In the genomic region with DNA sequence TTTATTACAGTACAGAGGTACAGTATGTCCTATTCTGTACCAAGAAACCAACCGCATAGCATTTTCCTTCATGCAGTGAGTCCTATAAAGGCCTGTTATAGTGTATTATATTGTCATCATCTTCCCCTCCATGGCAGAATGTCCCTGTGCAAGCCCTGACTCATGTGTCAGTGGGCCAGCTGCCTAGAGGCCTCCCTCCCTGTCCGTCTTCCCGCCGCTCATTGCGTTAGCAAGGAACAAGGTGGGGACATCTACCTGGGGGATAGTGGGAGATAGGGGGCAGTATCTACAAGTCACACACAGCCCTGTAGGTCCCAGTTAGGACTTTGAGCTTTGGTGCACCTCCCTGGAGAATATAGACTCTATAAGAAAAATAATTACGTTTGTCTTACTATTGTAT, we compare ENCODE assay signal across 19 cellular contexts. TPM values are rescaled to one million over a fixed set of nuclear protein-coding genes. Genes with fewer than 3 reads are reported as not detected.
DNase-seq lines count a peak whose midpoint lies in the region; ATAC-seq, FAIRE-seq and TF ChIP-seq lines count a peak whose summit lies in the region.
"Had no signal": no experiment of that assay in that cellular context is flagged by ENCODE, and none has a peak within 500 bp of the region (broad histone marks: within the 10 kb centered on the region; RNA-seq: fewer than 3 reads in every experiment).

No MANE protein-coding gene starts in this region.

- peaks cover 27 to 28% of the 10 kb centered on the region in 2 donors for H3K36me3 ChIP-seq in thyroid gland

- H3K27ac Mint-ChIP-seq in WTC11, result no peak overlapping the region
- H3K27ac Mint-ChIP-seq in Calu3 (ENCODE audit: unreplicated experiment), result no peak overlapping the region
- H3K27ac Mint-ChIP-seq: CD4-positive, CD25-positive, alpha-beta regulatory T cell had no signal

- peak overlapping the region; percentile 59 to 80 (median 71) for H3K27ac ChIP-seq in thyroid gland

- peak; percentile 54 for ATAC-seq in WTC11
- ATAC-seq in left colon, result peak; percentile 26
- ATAC-seq: GM12878 had no signal

- WGBS in thyroid gland, 2 donors, result 87 to 89% methylated on average over 6 of the region's 6 CpGs

- DNase-seq in HTR-8/SVneo (ENCODE audit: insufficient read length, low spot score) (no peak), WTC11 (ENCODE audit: low spot score) (no peak), left colon (no peak), thyroid gland (no peak), Calu3 (no peak), NCI-H2029 treated with DMSO at 0.1 percent for 48 hours (lab: John Stamatoyannopoulos, UW) (no peak)
- DNase-seq in activated CD4-positive, alpha-beta T cell treated with anti-CD3 and anti-CD28 coated beads for 48 hours, result no peak
- DNase-seq: HCEC 1CT; MM.1S; NCI-H1048; NCI-H1417 treated with DMSO at 0.1 percent for 48 hours; NCI-H2227 treated with DMSO at 0.1 percent for 48 hours; NCI-H524; NCI-H774; NK-92 treated with Interleukin-12 subunit alpha and Interleukin-12 subunit beta, amount 100 ng/mL, for 24 hours; OCI-M1; Right ventricle myocardium superior had no signal

- intact Hi-C loops in left colon (cut with DNase I, micrococcal nuclease), result no loop called here
- intact Hi-C loops in thyroid gland (cut with DNase I), result no loop called here
- intact Hi-C loops in Calu3 (cut with micrococcal nuclease; ENCODE audit: unreplicated experiment), result loop anchor here (5.0 kb wide), 1 partner anchor 34 kb away; no protein-coding TSS in a partner anchor

- no peaks in the 10 kb centered on the region for H3K27me3 ChIP-seq in thyroid gland

- TF ChIP-seq CTCF in WTC11 (IDR thresholded peaks at IDR 0.05) (no peak), thyroid gland (IDR thresholded peaks at IDR 0.05) (no peak), Calu3 (IDR thresholded peaks at IDR 0.05; ENCODE audit: unreplicated experiment) (no peak)

- peaks cover 21% of the 10 kb centered on the region for H3K36me3 Mint-ChIP-seq in WTC11
- H3K36me3 Mint-ChIP-seq in Calu3 (ENCODE audit: insufficient read depth, unreplicated experiment), result peaks cover 57% of the 10 kb centered on the region

- H3K4me1 ChIP-seq in thyroid gland, result peaks cover 27 to 40% of the 10 kb centered on the region in 2 donors

- no peaks in the 10 kb centered on the region for H3K27me3 Mint-ChIP-seq in WTC11 (ENCODE audit: low read depth)
- H3K27me3 Mint-ChIP-seq in Calu3 (ENCODE audit: unreplicated experiment), result no peaks in the 10 kb centered on the region
- H3K27me3 Mint-ChIP-seq: CD4-positive, CD25-positive, alpha-beta regulatory T cell had no signal

- H3K9me3 Mint-ChIP-seq in WTC11 (no peaks in the 10 kb centered on the region), Calu3 (ENCODE audit: low read depth, unreplicated experiment) (no peaks in the 10 kb centered on the region)
- H3K9me3 Mint-ChIP-seq: CD4-positive, CD25-positive, alpha-beta regulatory T cell had no signal

- CTCF ChIA-PET in WTC11 (lab: Charles Lee) (interaction anchor here (0.9 to 4.8 kb wide), 8 partner anchors 10 to 313 kb away, joined by 3 to 31 read pairs (median 4); no protein-coding TSS in a partner anchor), Calu3 (lab: Charles Lee) (interaction anchor here (0.8 to 1.8 kb wide), 2 partner anchors 17 to 27 kb away, joined by 3 to 5 read pairs; no protein-coding TSS in a partner anchor)

- no peak overlapping the region for H3K4me3 ChIP-seq in thyroid gland (replicated peaks in 1 of 3)
- H3K4me3 ChIP-seq: GM12878 had no signal

- POLR2A ChIA-PET in WTC11 (lab: Charles Lee), result no interaction called here

- peak; percentile 38 for FAIRE-seq in HTR-8/SVneo (lab: Jason Lieb, UNC)
- FAIRE-seq: GM12878 had no signal

- H3K4me3 Mint-ChIP-seq in WTC11, result no peak overlapping the region
- H3K4me3 Mint-ChIP-seq in Calu3 (ENCODE audit: low read depth, unreplicated experiment), result no peak overlapping the region
- H3K4me3 Mint-ChIP-seq: CD4-positive, CD25-positive, alpha-beta regulatory T cell had no signal

- no peak for TF ChIP-seq POLR2A in thyroid gland (IDR thresholded peaks at IDR 0.05)

- no peaks in the 10 kb centered on the region for H3K9me3 ChIP-seq in thyroid gland

- H3K4me1 Mint-ChIP-seq in WTC11 (peaks cover 7% of the 10 kb centered on the region; the same call in 1 of the 2 replicates), Calu3 (ENCODE audit: low read depth, unreplicated experiment) (peaks cover 35% of the 10 kb centered on the region)

- BruUV-seq in Calu3 (replicated peaks; lab: Mats Ljungman, UMichigan), result no TSS peak

TF ChIP-seq in WTC11, 78 proteins besides CTCF, POLR2A, EP300 and RAD21 (continues in another document):
- TF ChIP-seq JAZF1 (CRISPR knock-in tag; IDR thresholded peaks at IDR 0.05) (no peak), FOXK1 (CRISPR knock-in tag; IDR thresholded peaks at IDR 0.05) (no peak), E2F1 (CRISPR knock-in tag; IDR thresholded peaks at IDR 0.05) (no peak), ZNF219 (CRISPR knock-in tag; IDR thresholded peaks at IDR 0.05; ENCODE audit: borderline replicate concordance) (no peak), ZBTB21 (CRISPR knock-in tag; IDR thresholded peaks at IDR 0.05; ENCODE audit: borderline replicate concordance) (no peak), ZNF425 (CRISPR knock-in tag; conservative IDR thresholded peaks at IDR 0.05) (no peak), JUN (CRISPR knock-in tag; IDR thresholded peaks at IDR 0.05) (no peak), SP1 (CRISPR knock-in tag; conservative IDR thresholded peaks at IDR 0.05) (no peak), HMGA2 (CRISPR knock-in tag; IDR thresholded peaks at IDR 0.05) (no peak)
- TF ChIP-seq, protein P1, sequence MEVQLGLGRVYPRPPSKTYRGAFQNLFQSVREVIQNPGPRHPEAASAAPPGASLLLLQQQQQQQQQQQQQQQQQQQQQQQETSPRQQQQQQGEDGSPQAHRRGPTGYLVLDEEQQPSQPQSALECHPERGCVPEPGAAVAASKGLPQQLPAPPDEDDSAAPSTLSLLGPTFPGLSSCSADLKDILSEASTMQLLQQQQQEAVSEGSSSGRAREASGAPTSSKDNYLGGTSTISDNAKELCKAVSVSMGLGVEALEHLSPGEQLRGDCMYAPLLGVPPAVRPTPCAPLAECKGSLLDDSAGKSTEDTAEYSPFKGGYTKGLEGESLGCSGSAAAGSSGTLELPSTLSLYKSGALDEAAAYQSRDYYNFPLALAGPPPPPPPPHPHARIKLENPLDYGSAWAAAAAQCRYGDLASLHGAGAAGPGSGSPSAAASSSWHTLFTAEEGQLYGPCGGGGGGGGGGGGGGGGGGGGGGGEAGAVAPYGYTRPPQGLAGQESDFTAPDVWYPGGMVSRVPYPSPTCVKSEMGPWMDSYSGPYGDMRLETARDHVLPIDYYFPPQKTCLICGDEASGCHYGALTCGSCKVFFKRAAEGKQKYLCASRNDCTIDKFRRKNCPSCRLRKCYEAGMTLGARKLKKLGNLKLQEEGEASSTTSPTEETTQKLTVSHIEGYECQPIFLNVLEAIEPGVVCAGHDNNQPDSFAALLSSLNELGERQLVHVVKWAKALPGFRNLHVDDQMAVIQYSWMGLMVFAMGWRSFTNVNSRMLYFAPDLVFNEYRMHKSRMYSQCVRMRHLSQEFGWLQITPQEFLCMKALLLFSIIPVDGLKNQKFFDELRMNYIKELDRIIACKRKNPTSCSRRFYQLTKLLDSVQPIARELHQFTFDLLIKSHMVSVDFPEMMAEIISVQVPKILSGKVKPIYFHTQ (CRISPR knock-in tag; IDR thresholded peaks at IDR 0.05), result no peak
- TF ChIP-seq, protein P2, sequence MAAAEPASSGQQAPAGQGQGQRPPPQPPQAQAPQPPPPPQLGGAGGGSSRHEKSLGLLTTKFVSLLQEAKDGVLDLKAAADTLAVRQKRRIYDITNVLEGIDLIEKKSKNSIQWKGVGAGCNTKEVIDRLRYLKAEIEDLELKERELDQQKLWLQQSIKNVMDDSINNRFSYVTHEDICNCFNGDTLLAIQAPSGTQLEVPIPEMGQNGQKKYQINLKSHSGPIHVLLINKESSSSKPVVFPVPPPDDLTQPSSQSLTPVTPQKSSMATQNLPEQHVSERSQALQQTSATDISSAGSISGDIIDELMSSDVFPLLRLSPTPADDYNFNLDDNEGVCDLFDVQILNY (CRISPR knock-in tag; IDR thresholded peaks at IDR 0.05), result no peak
- TF ChIP-seq, protein P3, sequence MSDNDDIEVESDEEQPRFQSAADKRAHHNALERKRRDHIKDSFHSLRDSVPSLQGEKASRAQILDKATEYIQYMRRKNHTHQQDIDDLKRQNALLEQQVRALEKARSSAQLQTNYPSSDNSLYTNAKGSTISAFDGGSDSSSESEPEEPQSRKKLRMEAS (CRISPR knock-in tag; IDR thresholded peaks at IDR 0.05), result no peak

RNA-seq across cellular contexts. Expression of gene ARFGEF2, which starts 27.1 kb away (rescaled TPM):
- 17.3 to 20.9 TPM (median 17.7 TPM) in 3 replicates for total RNA-seq in WTC11 (2021)
- 10 to 100 TPM; 58.7 to 87.1 TPM for total RNA-seq in left colon
- 100 to 1,000 TPM in 2 of 4 donors, 10 to 100 TPM in 2; 92.3 to 131 (median 101) TPM for total RNA-seq in thyroid gland
- 55.0 and 59.2 TPM in 2 replicates for total RNA-seq in Calu3 (2022)
